In genomic region chr9:3343671-3344070, GRCh38 we compare ENCODE assay signal across 22 cellular contexts.
"Had no signal": no experiment of that assay in that cellular context is flagged by ENCODE, and none has a peak within 500 bp of the region (broad histone marks: within the 10 kb centered on the region; RNA-seq: fewer than 3 reads in every experiment).

No MANE protein-coding gene starts in this region.

- H3K9me3 ChIP-seq: colonic mucosa, esophagus muscularis mucosa, thoracic aorta, upper lobe of left lung had no signal

- H3K36me3 ChIP-seq: colonic mucosa, esophagus muscularis mucosa, heart right ventricle, left lung, thoracic aorta, upper lobe of left lung had no signal

- DNase-seq: activated CD8-positive, alpha-beta memory T cell treated with anti-CD3 and anti-CD28 coated beads for 24 hours; activated CD8-positive, alpha-beta memory T cell treated with anti-CD3 and anti-CD28 coated beads, Interleukin-2, amount 50 U/mL, for 4 hours; activated naive CD8-positive, alpha-beta T cell treated with anti-CD3 and anti-CD28 coated beads for 36 hours; activated T-cell treated with anti-CD3 and anti-CD28 coated beads, Interleukin-2, amount 50 U/mL, for 24 hours; colonic mucosa; dorsolateral prefrontal cortex; heart right ventricle; kidney; left lung; naive thymus-derived CD4-positive, alpha-beta T cell; occipital lobe; posterior cingulate gyrus; stimulated activated CD4-positive, alpha-beta T cell treated with anti-CD3 and anti-CD28 coated beads, Interleukin-4, amount 100 ng/mL, for 1 hour; stimulated activated naive CD4-positive, alpha-beta T cell; T1000; upper lobe of left lung had no signal

- H3K27ac ChIP-seq: colonic mucosa, esophagus muscularis mucosa, heart right ventricle, left lung, thoracic aorta, upper lobe of left lung had no signal

- FAIRE-seq: bronchial epithelial cell, kidney had no signal

- H3K4me3 ChIP-seq: colonic mucosa, dorsolateral prefrontal cortex, esophagus muscularis mucosa, heart right ventricle, left lung, thoracic aorta, upper lobe of left lung had no signal

- H3K4me1 ChIP-seq: colonic mucosa, esophagus muscularis mucosa, upper lobe of left lung had no signal

- ATAC-seq: activated T-helper 17 cell treated with anti-CD3 and anti-CD28 coated beads, Interleukin-2, amount 50 U/mL, for 72 hours; heart right ventricle; left lung; naive thymus-derived CD4-positive, alpha-beta T cell; sciatic nerve; WTC11 had no signal

- H3K27me3 ChIP-seq: colonic mucosa, dorsolateral prefrontal cortex, esophagus muscularis mucosa, heart right ventricle, left lung, upper lobe of left lung had no signal
